ENCODE assay signal across 8 cellular contexts in genomic region chr5:114789773-114790402, GRCh38.
DNase-seq lines count a peak whose midpoint lies in the region; ATAC-seq, FAIRE-seq and TF ChIP-seq lines count a peak whose summit lies in the region.

No MANE protein-coding gene starts in this region.

- H3K27me3 Mint-ChIP-seq in H9 (ENCODE audit: low read depth) (no peaks in the 10 kb centered on the region), progenitor cell of endocrine pancreas (peaks cover 2% of the 10 kb centered on the region)

- no peak overlapping the region for H3K4ac ChIP-seq in H9 (ENCODE audit: low read depth, low read length)

- H3K9me3 ChIP-seq in H9 (ENCODE audit: control insufficient read depth, low read depth, low read length): no peaks in the 10 kb centered on the region
- no peaks in the 10 kb centered on the region for H3K9me3 ChIP-seq in colonic mucosa

- H2AFZ ChIP-seq in H9 (ENCODE audit: low read length): no peak overlapping the region

- no peak overlapping the region for H3K23ac ChIP-seq in H9 (ENCODE audit: insufficient read length, low read depth, low read length)

- no peak overlapping the region for H3K18ac ChIP-seq in H9 (ENCODE audit: insufficient read length, low read depth, low read length)

- no peak overlapping the region for H3K4me2 ChIP-seq in H9 (ENCODE audit: insufficient read depth, insufficient read length, low read length)

- H2BK15ac ChIP-seq in H9 (ENCODE audit: low read depth, low read length): no peak overlapping the region

- ATAC-seq in HG03571 (IDR thresholded peaks at IDR 0.05; ENCODE audit: unreplicated experiment) (no peak), GM21528 (IDR thresholded peaks at IDR 0.05; ENCODE audit: low FRiP score, unreplicated experiment) (no peak)

- H4K20me1 ChIP-seq in H9 (ENCODE audit: control insufficient read depth, insufficient read depth, insufficient read length): no peaks in the 10 kb centered on the region

- no peak overlapping the region for H3T11ph ChIP-seq in H9 (ENCODE audit: low read length)

- no peaks in the 10 kb centered on the region for H3K23me2 ChIP-seq in H9 (ENCODE audit: insufficient read length, low read depth, low read length, poor library complexity, severe bottlenecking)

- H3K4me1 ChIP-seq in H9 (ENCODE audit: insufficient read depth, low read length): no peaks in the 10 kb centered on the region
- H3K4me1 ChIP-seq in colonic mucosa: no peaks in the 10 kb centered on the region

- no peak overlapping the region for H2BK20ac ChIP-seq in H9 (ENCODE audit: low read depth, low read length, poor library complexity, severe bottlenecking)

- intact Hi-C loops in colonic mucosa (cut with DNase I): no loop called here

- H2AK5ac ChIP-seq in H9 (ENCODE audit: insufficient read length, low read length): no peak overlapping the region

- H3K27me3 ChIP-seq in H9 (ENCODE audit: insufficient read depth, low read length): no peaks in the 10 kb centered on the region
- H3K27me3 ChIP-seq in colonic mucosa: no peaks in the 10 kb centered on the region

- H3K27ac ChIP-seq in H9 (ENCODE audit: insufficient read length, low read depth, low read length) (no peak overlapping the region), colonic mucosa (no peak overlapping the region)

- H3K27ac Mint-ChIP-seq in H9: no peak overlapping the region
- no peak overlapping the region for H3K27ac Mint-ChIP-seq in progenitor cell of endocrine pancreas

- H2BK12ac ChIP-seq in H9 (ENCODE audit: insufficient read length, low read depth, low read length): no peak overlapping the region

- no peak for DNase-seq in GM12891 (ENCODE audit: insufficient read length, low spot score)
- no peak for DNase-seq in H9
- peak; percentile 69 for DNase-seq in NCI-H1092 treated with DMSO at 0.1 percent for 48 hours (lab: John Stamatoyannopoulos, UW)
- no peak for DNase-seq in colonic mucosa
- no peak for DNase-seq in progenitor cell of endocrine pancreas (ENCODE audit: low spot score, unreplicated experiment)
- no peak for DNase-seq in activated effector memory CD4-positive, alpha-beta T cell treated with anti-CD3 and anti-CD28 coated beads, Interleukin-2, amount 50 U/mL, for 16 hours

- no peak overlapping the region for H3K14ac ChIP-seq in H9 (ENCODE audit: insufficient read depth, low read length)

- FAIRE-seq in GM12891 (lab: Jason Lieb, UNC): peak; percentile 50

- peak; percentile 79 for TF ChIP-seq CTCF in H9 (conservative IDR thresholded peaks at IDR 0.05)
- peak; percentile 27 for TF ChIP-seq CTCF in colonic mucosa (IDR thresholded peaks at IDR 0.05)
- peak; percentile 69 for TF ChIP-seq CTCF in progenitor cell of endocrine pancreas (IDR thresholded peaks at IDR 0.05; ENCODE audit: unreplicated experiment)

- no peaks in the 10 kb centered on the region for H3K36me3 Mint-ChIP-seq in H9 (ENCODE audit: insufficient read depth in 1 of 3, low read depth in 3 of 3)
- no peaks in the 10 kb centered on the region for H3K36me3 Mint-ChIP-seq in progenitor cell of endocrine pancreas (ENCODE audit: insufficient read depth)

- no peak overlapping the region for H3K9ac ChIP-seq in H9 (ENCODE audit: extremely low read depth, insufficient read length, low read length)
- no peak overlapping the region for H3K9ac ChIP-seq in colonic mucosa (ENCODE audit: low read depth in 2 of 2, low read length in 2 of 2)

- H4K91ac ChIP-seq in H9 (ENCODE audit: insufficient read length, low read depth, low read length): no peak overlapping the region

- H4K5ac ChIP-seq in H9 (ENCODE audit: insufficient read length, low read depth, low read length): no peak overlapping the region

- H3K9me3 Mint-ChIP-seq in H9 (no peaks in the 10 kb centered on the region), progenitor cell of endocrine pancreas (ENCODE audit: low read depth) (no peaks in the 10 kb centered on the region)

- no peaks in the 10 kb centered on the region for H3K36me3 ChIP-seq in colonic mucosa

- no peaks in the 10 kb centered on the region for H3K79me1 ChIP-seq in H9 (ENCODE audit: insufficient read depth, low read depth, low read length, poor library complexity, severe bottlenecking)

- no peaks in the 10 kb centered on the region for H3K79me2 ChIP-seq in H9 (ENCODE audit: insufficient read depth, low read length)

- no peak overlapping the region for H3K4me3 ChIP-seq in colonic mucosa

- no peak overlapping the region for H4K8ac ChIP-seq in H9 (replicated peaks; ENCODE audit: insufficient read length, low read depth, low read length)

- H3K4me1 Mint-ChIP-seq in H9 (no peaks in the 10 kb centered on the region), progenitor cell of endocrine pancreas (ENCODE audit: low read depth) (peaks cover 5% of the 10 kb centered on the region)

- TF ChIP-seq POLR2A in GM12891 (IDR thresholded peaks at IDR 0.05; ENCODE audit: low read depth, low read length): no peak

- H3K4me3 Mint-ChIP-seq in H9 (no peak overlapping the region), progenitor cell of endocrine pancreas (ENCODE audit: low read depth) (no peak overlapping the region)

- WGBS in H9 (ENCODE audit: extremely low coverage, insufficient read length, low lambda C conversion rate): no CpG with 5 or more reads among the region's 4 CpGs

- no peak overlapping the region for H3K56ac ChIP-seq in H9 (ENCODE audit: insufficient read length, low read depth, low read length)

- no peak overlapping the region for H2BK120ac ChIP-seq in H9 (ENCODE audit: low read depth, low read length, poor library complexity, severe bottlenecking)

- H2BK5ac ChIP-seq in H9 (ENCODE audit: insufficient read length, low read length): no peak overlapping the region

TF ChIP-seq in GM12891, 5 proteins besides CTCF, POLR2A, EP300 and RAD21:
- TF ChIP-seq POU2F2 (IDR thresholded peaks at IDR 0.05; ENCODE audit: low read depth, low read length) (no peak), PAX5 (IDR thresholded peaks at IDR 0.05; ENCODE audit: insufficient read depth, low read length, severe bottlenecking) (no peak), TAF1 (IDR thresholded peaks at IDR 0.05; ENCODE audit: low read depth, low read length) (no peak), POLR2AphosphoS5 (IDR thresholded peaks at IDR 0.05; ENCODE audit: low read depth, low read length) (no peak), SPI1 (IDR thresholded peaks at IDR 0.05; ENCODE audit: low read depth, low read length) (no peak)

Comparison
In these comparisons a context has a peak if more than half of its experiments do, and no peak if none do; other contexts are left out.
1. CTCF ChIP-seq: peak in every context shown above with its lines; median percentile 79 in H9; 69 in progenitor cell of endocrine pancreas; 27 in colonic mucosa.